17 cellular contexts compared by ENCODE assay signal in the genomic region with DNA sequence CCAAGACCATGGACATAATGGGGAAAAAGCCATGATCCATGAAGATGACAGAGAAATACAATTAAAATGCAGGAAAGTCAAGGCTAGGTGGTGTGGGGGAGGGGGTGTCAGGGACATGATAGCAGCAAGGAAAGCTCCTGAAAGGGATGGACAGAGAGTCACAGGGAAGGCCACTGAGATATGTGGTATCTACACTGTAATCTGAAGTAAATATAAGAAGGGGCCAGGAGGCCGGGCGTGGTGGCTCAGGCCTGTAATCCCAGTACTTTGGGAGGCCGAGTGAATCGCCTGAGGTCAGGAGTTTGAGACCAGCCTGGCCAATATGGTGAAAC.
"Had no signal": no experiment of that assay in that cellular context is flagged by ENCODE, and none has a peak within 500 bp of the region (broad histone marks: within the 10 kb centered on the region; RNA-seq: fewer than 3 reads in every experiment).

No MANE protein-coding gene starts in this region.

- H3K9me3 ChIP-seq: adrenal gland, body of pancreas, mucosa of descending colon, vagina had no signal

- H3K4me3 ChIP-seq: adrenal gland, body of pancreas, mucosa of descending colon, vagina had no signal

- DNase-seq: activated CD4-positive, alpha-beta T cell treated with anti-CD3 and anti-CD28 coated beads for 4 hours; activated CD8-positive, alpha-beta T cell treated with anti-CD3 and anti-CD28 coated beads, Interleukin-2, amount 10 ng/mL, durations not matched to agents 7 days and 5 days; activated naive CD4-positive, alpha-beta T cell treated with anti-CD3 and anti-CD28 coated beads, Interleukin-2, amount 10 ng/mL, durations not matched to agents 7 days and 5 days; adrenal gland; body of pancreas; effector memory CD8-positive, alpha-beta T cell; erythroblast; glutamatergic neuron; mucosa of descending colon; natural killer cell; stimulated activated CD4-positive, alpha-beta T cell treated with anti-CD3 and anti-CD28 coated beads, Interleukin-15, amount 100 ng/mL, for 24 hours; stimulated activated CD4-positive, alpha-beta T cell treated with anti-CD3 and anti-CD28 coated beads, Interleukin-4, amount 100 ng/mL, for 24 hours; T-cell; T1000 had no signal

- H3K9me3 Mint-ChIP-seq: activated naive CD4-positive, alpha-beta T cell treated with anti-CD3 and anti-CD28 coated beads, Interleukin-2, amount 10 ng/mL, durations not matched to agents 7 days and 5 days; activated T-helper 2 cell treated with anti-CD3 and anti-CD28 coated beads, Interferon-gamma antibody, Interleukin-2, Interleukin-4, amounts not matched to agents 10 μg/mL and 5 μg/mL and 100 μg/mL, durations not matched to agents 14 hours and 24 hours and 36 hours; dendritic cell treated with granulocyte-macrophage colony-stimulating factor and Interleukin-4, amounts not matched to agents 40 ng/mL and 50 ng/mL, for 4 days; effector memory CD8-positive, alpha-beta T cell; natural killer cell; T-cell had no signal

- H3K4me1 Mint-ChIP-seq: activated naive CD4-positive, alpha-beta T cell treated with anti-CD3 and anti-CD28 coated beads, Interleukin-2, amount 10 ng/mL, durations not matched to agents 7 days and 5 days; natural killer cell had no signal

- H3K27me3 Mint-ChIP-seq: activated naive CD4-positive, alpha-beta T cell treated with anti-CD3 and anti-CD28 coated beads, Interleukin-2, amount 10 ng/mL, durations not matched to agents 7 days and 5 days; dendritic cell treated with granulocyte-macrophage colony-stimulating factor and Interleukin-4, amounts not matched to agents 40 ng/mL and 50 ng/mL, for 4 days; effector memory CD8-positive, alpha-beta T cell; T-cell had no signal

- H3K4me1 ChIP-seq: adrenal gland, body of pancreas, vagina had no signal

- H3K36me3 ChIP-seq: adrenal gland, vagina had no signal

- H3K4me3 Mint-ChIP-seq: activated CD8-positive, alpha-beta T cell treated with anti-CD3 and anti-CD28 coated beads, Interleukin-2, amount 10 ng/mL, durations not matched to agents 7 days and 5 days; activated naive CD4-positive, alpha-beta T cell treated with anti-CD3 and anti-CD28 coated beads, Interleukin-2, amount 10 ng/mL, durations not matched to agents 7 days and 5 days; dendritic cell treated with granulocyte-macrophage colony-stimulating factor and Interleukin-4, amounts not matched to agents 40 ng/mL and 50 ng/mL, for 4 days; effector memory CD8-positive, alpha-beta T cell; natural killer cell; T-cell had no signal

- H3K27ac ChIP-seq: adrenal gland, body of pancreas, vagina had no signal

- H3K27me3 ChIP-seq: adrenal gland, body of pancreas, vagina had no signal

- ATAC-seq: activated CD8-positive, alpha-beta T cell treated with anti-CD3 and anti-CD28 coated beads, Interleukin-2, amount 10 ng/mL, durations not matched to agents 7 days and 5 days; body of pancreas; effector memory CD8-positive, alpha-beta T cell; mucosa of descending colon; natural killer cell; T-cell had no signal

- H3K27ac Mint-ChIP-seq: activated CD8-positive, alpha-beta T cell treated with anti-CD3 and anti-CD28 coated beads, Interleukin-2, amount 10 ng/mL, durations not matched to agents 7 days and 5 days; activated naive CD4-positive, alpha-beta T cell treated with anti-CD3 and anti-CD28 coated beads, Interleukin-2, amount 10 ng/mL, durations not matched to agents 7 days and 5 days; activated T-helper 2 cell treated with anti-CD3 and anti-CD28 coated beads, Interferon-gamma antibody, Interleukin-2, Interleukin-4, amounts not matched to agents 10 μg/mL and 5 μg/mL and 100 μg/mL, durations not matched to agents 14 hours and 24 hours and 36 hours; dendritic cell treated with granulocyte-macrophage colony-stimulating factor and Interleukin-4, amounts not matched to agents 40 ng/mL and 50 ng/mL, for 4 days; natural killer cell; T-cell had no signal
